In genomic region chr16:87387942-87388817, GRCh38 we compare ENCODE assay signal across 8 cellular contexts. TPM values are rescaled to one million over a fixed set of nuclear protein-coding genes. Genes with fewer than 3 reads are reported as not detected.
DNase-seq lines count a peak whose midpoint lies in the region; ATAC-seq, FAIRE-seq and TF ChIP-seq lines count a peak whose summit lies in the region.

No MANE protein-coding gene starts in this region.

- peak overlapping the region; percentile 71 for H3K4me3 Mint-ChIP-seq in memory B cell

- no peaks in the 10 kb centered on the region for H3K9me3 ChIP-seq in H1 (ENCODE audit: insufficient read depth in 2 of 2, low read depth in 1 of 2, low read length in 1 of 2)

- peak overlapping the region in 3 of 4 experiments; percentile 41 to 54 (median 45); a peak in 4 of 7 replicates for H3K9ac ChIP-seq in H1 (replicated peaks in 1 of 4; ENCODE audit: extremely low read depth in 1 of 4, low read depth in 3 of 4, low read length in 3 of 4)

- H3K36me3 Mint-ChIP-seq in memory B cell: peaks cover 3% of the 10 kb centered on the region

- peak overlapping the region in 3 of 4 experiments; percentile 10 to 47 (median 23); a peak in 4 of 8 replicates for H3K4me3 ChIP-seq in H1 (ENCODE audit: extremely low read depth in 1 of 4, insufficient read depth in 2 of 4, low read depth in 3 of 4, low read length in 4 of 4)

- no peak overlapping the region for H3K23ac ChIP-seq in H1 (ENCODE audit: insufficient read length)

- WGBS in H1 (ENCODE audit: extremely low coverage in 1 of 2, insufficient coverage in 1 of 2, insufficient read length in 1 of 2, insufficient replicate concordance in 2 of 2, low coverage in 1 of 2, low lambda C conversion rate in 2 of 2, missing lambda C conversion rate in 1 of 2), 2 experiments: 33% methylated on average over 18 of the region's 18 CpGs; no CpG with 5 or more reads in 1 of the 2 experiments

- no peak overlapping the region for H2BK120ac ChIP-seq in H1 (replicated peaks; ENCODE audit: low read depth, low read length)

- no peak overlapping the region; the same call in 1 of the 2 replicates for H3K18ac ChIP-seq in H1 (ENCODE audit: extremely low read depth, low read length)

- no peak overlapping the region for H3K14ac ChIP-seq in H1 (ENCODE audit: insufficient read length)

- H2BK5ac ChIP-seq in H1 (ENCODE audit: low read depth, low read length): peak overlapping the region; percentile 76; the same call in 1 of the 2 replicates

- H4K5ac ChIP-seq in H1 (ENCODE audit: insufficient read length, low read depth, low read length): peak overlapping the region; percentile 24

- POLR2A ChIA-PET in H1 (lab: Charles Lee; ENCODE audit: partially characterized antibody): interaction anchor here (0.9 to 1.2 kb wide), 3 partner anchors 9 to 392 kb away, joined by 3 to 6 read pairs (median 5); partner anchors contain the start of gene C16orf95

- H2BK20ac ChIP-seq in H1 (ENCODE audit: low read length): no peak overlapping the region

- peak overlapping the region; percentile 72; the same call in 1 of the 2 replicates for H2BK15ac ChIP-seq in H1 (ENCODE audit: low read length)

- H3K4me2 ChIP-seq in H1 (ENCODE audit: insufficient read depth in 1 of 2, low read depth in 2 of 2, low read length in 2 of 2): peak overlapping the region; percentile 54 to 62

- H3K79me2 ChIP-seq in H1 (ENCODE audit: control insufficient read depth in 1 of 2, insufficient read depth in 2 of 2, low read length in 2 of 2): peaks cover 0 to 4% of the 10 kb centered on the region in 2 experiments; a peak in 1 of 4 replicates

- no peak for TF ChIP-seq CTCF in H1 (IDR thresholded peaks at IDR 0.05; ENCODE audit: control extremely low read depth in 1 of 3, insufficient read depth in 1 of 3, low read depth in 1 of 3, low read length in 3 of 3)

- no peak overlapping the region for H2AK5ac ChIP-seq in H1 (ENCODE audit: low read depth, low read length)

- no peak for TF ChIP-seq EP300 in H1 (IDR thresholded peaks at IDR 0.05; ENCODE audit: borderline replicate concordance in 1 of 2, low read depth in 2 of 2, low read length in 2 of 2)

- no peak for TF ChIP-seq RAD21 in H1 (IDR thresholded peaks at IDR 0.05 in 1 of 2, conservative IDR thresholded peaks at IDR 0.05 in 1 of 2; ENCODE audit: low read depth in 2 of 2, low read length in 2 of 2)

- peak; percentile 91 for FAIRE-seq in H1 (lab: Jason Lieb, UNC)

- peak; percentile 52 for ATAC-seq in GM21423 (IDR thresholded peaks at IDR 0.05; ENCODE audit: unreplicated experiment)
- ATAC-seq in memory B cell (ENCODE audit: low read depth): peak; percentile 58

- peaks cover 0 to 2% of the 10 kb centered on the region in 2 experiments for H4K20me1 ChIP-seq in H1 (replicated peaks in 1 of 2; ENCODE audit: control insufficient read depth in 1 of 2, insufficient read depth in 2 of 2, low read length in 2 of 2)

- H3K56ac ChIP-seq in H1 (replicated peaks; ENCODE audit: insufficient read length, low read depth, low read length): no peak overlapping the region

- H3K27me3 Mint-ChIP-seq in memory B cell: no peaks in the 10 kb centered on the region

- peaks cover 5 to 6% (median 5%) of the 10 kb centered on the region in 4 experiments; a peak in 6 of 7 replicates for H3K4me1 ChIP-seq in H1 (replicated peaks in 1 of 4; ENCODE audit: control insufficient read depth in 3 of 4, insufficient read depth in 4 of 4, low read length in 3 of 4)

- H3K27ac Mint-ChIP-seq in memory B cell: peak overlapping the region; percentile 100

- H3K4ac ChIP-seq in H1 (replicated peaks; ENCODE audit: insufficient read length, low read depth, low read length): peak overlapping the region; percentile 32

- H2AFZ ChIP-seq in H1 (ENCODE audit: low read length): peak overlapping the region; percentile 45; the same call in 1 of the 2 replicates

- H3K36me3 ChIP-seq in H1 (ENCODE audit: control insufficient read depth in 2 of 4, insufficient read depth in 4 of 4, low read length in 3 of 4): no peaks in the 10 kb centered on the region

- peak in 1 of 2 experiments; percentile 53; a peak in 2 of 3 replicates for TF ChIP-seq POLR2A in H1 (IDR thresholded peaks at IDR 0.05; ENCODE audit: control extremely low read depth in 1 of 2, low read depth in 2 of 2, low read length in 2 of 2)

- H4K8ac ChIP-seq in H1 (ENCODE audit: extremely low read depth, insufficient read depth, low read length): no peak overlapping the region

- H3K9me3 Mint-ChIP-seq in memory B cell: no peaks in the 10 kb centered on the region

- DNase-seq in COR-L47 (lab: John Stamatoyannopoulos, UW): peak; percentile 95
- peak in 75 of 76 experiments; percentile 20 to 95 (median 85) for DNase-seq in HUDEP-2 (lab: John Stamatoyannopoulos, UW; ENCODE audit: unreplicated experiment in 76 of 76)
- peak; percentile 99 for DNase-seq in NOMO-1 treated with DMSO at 0.1 percent for 48 hours (lab: John Stamatoyannopoulos, UW; ENCODE audit: unreplicated experiment)
- peak; percentile 23 to 70 (median 62) for DNase-seq in activated CD8-positive, alpha-beta memory T cell treated with anti-CD3 and anti-CD28 coated beads for 48 hours (ENCODE audit: low read depth in 2 of 3, low spot score in 2 of 3)
- peak; percentile 74 to 85 for DNase-seq in H1 (ENCODE audit: low read depth in 1 of 2, low spot score in 2 of 2)
- peak; percentile 75 to 80 for DNase-seq in memory B cell (ENCODE audit: low spot score in 2 of 2)
- peak; percentile 66 for DNase-seq in stimulated activated CD8-positive, alpha-beta memory T cell treated with anti-CD3 and anti-CD28 coated beads, Interleukin-12 subunit alpha, Interleukin-12 subunit beta, amount 100 ng/mL, for 24 hours (ENCODE audit: extremely low read depth)

- CTCF ChIA-PET in H1 (lab: Charles Lee; ENCODE audit: partially characterized antibody): interaction anchor here (0.9 to 1.6 kb wide), 3 partner anchors 8 to 248 kb away, joined by 3 to 7 read pairs (median 4); no protein-coding TSS in a partner anchor

- H3K27me3 ChIP-seq in H1 (replicated peaks in 1 of 4; ENCODE audit: control insufficient read depth in 3 of 4, extremely low read depth in 1 of 4, insufficient read depth in 3 of 4, low read length in 3 of 4): no peaks in the 10 kb centered on the region

- H3K27ac ChIP-seq in H1 (ENCODE audit: low read depth, low read length): peak overlapping the region; percentile 46

- H4K91ac ChIP-seq in H1 (replicated peaks; ENCODE audit: insufficient read length, low read length): no peak overlapping the region

- H2BK12ac ChIP-seq in H1 (ENCODE audit: low read depth, low read length): peak overlapping the region; percentile 13; the same call in 1 of the 2 replicates

- peaks cover 2% of the 10 kb centered on the region for H3K79me1 ChIP-seq in H1 (ENCODE audit: low read depth, low read length)

- peaks cover 12% of the 10 kb centered on the region for H3K23me2 ChIP-seq in H1 (ENCODE audit: low read depth, low read length)

- peaks cover 29% of the 10 kb centered on the region for H3K4me1 Mint-ChIP-seq in memory B cell

TF ChIP-seq in H1, 55 proteins besides CTCF, POLR2A, EP300 and RAD21 (continues in another document):
- peak; percentile 59; the same call in 1 of the 2 replicates for TF ChIP-seq TAF1 (IDR thresholded peaks at IDR 0.05; ENCODE audit: low read depth, low read length)
- peak; percentile 15; the same call in 1 of the 2 replicates for TF ChIP-seq MAX (IDR thresholded peaks at IDR 0.05)
- peak; percentile 82 for TF ChIP-seq CREB1 (IDR thresholded peaks at IDR 0.05)
- no peak for TF ChIP-seq JUND (IDR thresholded peaks at IDR 0.05; ENCODE audit: low read length)
- TF ChIP-seq SP1 (IDR thresholded peaks at IDR 0.05; ENCODE audit: low read depth, low read length): peak; percentile 96
- peak; percentile 99 for TF ChIP-seq YY1 (IDR thresholded peaks at IDR 0.05; ENCODE audit: low read depth, low read length)
- TF ChIP-seq ATF2 (IDR thresholded peaks at IDR 0.05; ENCODE audit: low read length): no peak
- TF ChIP-seq SIN3A (conservative IDR thresholded peaks at IDR 0.05 in 1 of 2, IDR thresholded peaks at IDR 0.05 in 1 of 2; ENCODE audit: low read depth in 1 of 2, low read length in 2 of 2): 0 out of 4 replicates have a peak, but pooled peaks of 1 of the 2 experiments have one; percentile 70
- TF ChIP-seq CBX8 (IDR thresholded peaks at IDR 0.05; ENCODE audit: borderline replicate concordance, low read depth, low read length): no peak

RNA-seq across cellular contexts. Expression of gene MAP1LC3B, which starts 4.0 kb away (rescaled TPM):
- total RNA-seq in H1 (2021; fragmentation: NEBNext Ultra II Directional; extraction: Animal tissue kit (Norgen Biotek cat#: 25700)): 47.1 and 48.5 TPM in 2 replicates
- polyA plus RNA-seq in H1 (2011; rRNA removed): 15.4 and 29.5 TPM in 2 replicates
- polyA plus RNA-seq in H1 (2011; cell fraction: cytosol; rRNA removed): 19.4 TPM
- 8.9 TPM for polyA plus RNA-seq in H1 (2011; cell fraction: nucleus; rRNA removed)
- 32.1 to 52.5 TPM (median 38.8 TPM) in 4 replicates for polyA plus RNA-seq in H1 (2012, experiment 1 of 2)
- polyA plus RNA-seq in H1 (2012, experiment 2 of 2): 12.7 TPM
- 33.5 TPM for polyA plus RNA-seq in H1 (2013, experiment 1 of 2)
- polyA plus RNA-seq in H1 (2013, experiment 2 of 2): 32.1 TPM
- 14.0 and 18.3 TPM in 2 replicates for polyA minus RNA-seq in H1 (2011; rRNA and poly(A)+ RNA removed)
- 17.2 TPM for polyA minus RNA-seq in H1 (2011; cell fraction: cytosol; rRNA and poly(A)+ RNA removed)
- polyA minus RNA-seq in H1 (2011; cell fraction: nucleus; rRNA and poly(A)+ RNA removed): 12.2 TPM

RNA-seq across cellular contexts. Expression of gene FBXO31, which starts 4.6 kb away (rescaled TPM):
- total RNA-seq in H1 (2021; fragmentation: NEBNext Ultra II Directional; extraction: Animal tissue kit (Norgen Biotek cat#: 25700)): 20.7 and 21.6 TPM in 2 replicates
- polyA plus RNA-seq in H1 (2011; rRNA removed): 8.3 and 12.2 TPM in 2 replicates
- 9.7 TPM for polyA plus RNA-seq in H1 (2011; cell fraction: cytosol; rRNA removed)
- 20.1 TPM for polyA plus RNA-seq in H1 (2011; cell fraction: nucleus; rRNA removed)
- polyA plus RNA-seq in H1 (2012, experiment 1 of 2): 8.1 to 13.1 TPM (median 11.7 TPM) in 4 replicates
- 9.3 TPM for polyA plus RNA-seq in H1 (2012, experiment 2 of 2)
- polyA plus RNA-seq in H1 (2013, experiment 1 of 2): 8.7 TPM
- polyA plus RNA-seq in H1 (2013, experiment 2 of 2): 8.0 TPM
- 12.2 and 17.5 TPM in 2 replicates for polyA minus RNA-seq in H1 (2011; rRNA and poly(A)+ RNA removed)
- 11.9 TPM for polyA minus RNA-seq in H1 (2011; cell fraction: cytosol; rRNA and poly(A)+ RNA removed)
- 11.0 TPM for polyA minus RNA-seq in H1 (2011; cell fraction: nucleus; rRNA and poly(A)+ RNA removed)

Comparison
In these comparisons a context has a peak if more than half of its experiments do, and no peak if none do; other contexts are left out.
1. Peak in every context shown above with its lines: DNase-seq, ATAC-seq, H3K4me3 ChIP-seq and H3K27ac ChIP-seq.